8 cellular contexts compared by ENCODE assay signal in genomic region chr2:150485871-150486538, GRCh38. TPM values are rescaled to one million over a fixed set of nuclear protein-coding genes. Genes with fewer than 3 reads are reported as not detected.
DNase-seq lines count a peak whose midpoint lies in the region; ATAC-seq and TF ChIP-seq lines count a peak whose summit lies in the region.

No MANE protein-coding gene starts in this region.

- under 1% methylated on average over 62 of the region's 62 CpGs for WGBS in right cardiac atrium

- intact Hi-C loops in right cardiac atrium (cut with DNase I): loop anchor here in 3 of 4 donors (5.0 kb wide), 2 partner anchors 59 to 889 kb away; no protein-coding TSS in a partner anchor

- peak overlapping the region; percentile 41 for H3K27ac ChIP-seq in angular gyrus (ENCODE audit: low read depth, low read length)
- peak overlapping the region; percentile 89 for H3K27ac ChIP-seq in right cardiac atrium (ENCODE audit: low read length)

- ATAC-seq in right cardiac atrium (peak; percentile 77 to 82), HG02678 (IDR thresholded peaks at IDR 0.05; ENCODE audit: unreplicated experiment) (no peak), HG03460 (IDR thresholded peaks at IDR 0.05; ENCODE audit: unreplicated experiment) (no peak)

- H3K4me1 ChIP-seq in right cardiac atrium (ENCODE audit: control insufficient read depth, insufficient read depth, low read length): no peaks in the 10 kb centered on the region

- no peaks in the 10 kb centered on the region for H3K27me3 ChIP-seq in right cardiac atrium (ENCODE audit: control insufficient read depth, insufficient read depth)

- no peak for TF ChIP-seq CTCF in GM10266 (IDR thresholded peaks at IDR 0.05; ENCODE audit: control insufficient read depth, insufficient read depth, low read depth, missing control alignments)

- H3K4me3 ChIP-seq in right cardiac atrium (ENCODE audit: low read length): peak overlapping the region; percentile 86

- DNase-seq in EH (ENCODE audit: low read depth): peak; percentile 90
- DNase-seq in NCI-H146 (lab: John Stamatoyannopoulos, UW): peak; percentile 68
- peak; percentile 80 to 91 (median 88) for DNase-seq in right cardiac atrium
- DNase-seq in retina: peak; percentile 90
- DNase-seq in GM10266 (ENCODE audit: extremely low spot score): no peak

- H3K9me3 ChIP-seq in right cardiac atrium (ENCODE audit: control insufficient read depth, low read length): no peaks in the 10 kb centered on the region

RNA-seq across cellular contexts. Expression of gene RND3, which starts 1.5 kb away (rescaled TPM):
- 10 to 100 TPM in 3 of 4 donors, 1 to 10 TPM in 1; 9.1 to 32.7 (median 16.1) TPM for total RNA-seq in right cardiac atrium
- polyA plus RNA-seq in right cardiac atrium: 16.4 TPM

Comparison
In these comparisons a context has a peak if more than half of its experiments do, and no peak if none do; other contexts are left out.
1. ATAC-seq: peak in right cardiac atrium (2 of 2); none in HG02678 (single experiment) and HG03460 (single experiment).